Comparison of ENCODE assay signal across 8 cellular contexts in the genomic region with DNA sequence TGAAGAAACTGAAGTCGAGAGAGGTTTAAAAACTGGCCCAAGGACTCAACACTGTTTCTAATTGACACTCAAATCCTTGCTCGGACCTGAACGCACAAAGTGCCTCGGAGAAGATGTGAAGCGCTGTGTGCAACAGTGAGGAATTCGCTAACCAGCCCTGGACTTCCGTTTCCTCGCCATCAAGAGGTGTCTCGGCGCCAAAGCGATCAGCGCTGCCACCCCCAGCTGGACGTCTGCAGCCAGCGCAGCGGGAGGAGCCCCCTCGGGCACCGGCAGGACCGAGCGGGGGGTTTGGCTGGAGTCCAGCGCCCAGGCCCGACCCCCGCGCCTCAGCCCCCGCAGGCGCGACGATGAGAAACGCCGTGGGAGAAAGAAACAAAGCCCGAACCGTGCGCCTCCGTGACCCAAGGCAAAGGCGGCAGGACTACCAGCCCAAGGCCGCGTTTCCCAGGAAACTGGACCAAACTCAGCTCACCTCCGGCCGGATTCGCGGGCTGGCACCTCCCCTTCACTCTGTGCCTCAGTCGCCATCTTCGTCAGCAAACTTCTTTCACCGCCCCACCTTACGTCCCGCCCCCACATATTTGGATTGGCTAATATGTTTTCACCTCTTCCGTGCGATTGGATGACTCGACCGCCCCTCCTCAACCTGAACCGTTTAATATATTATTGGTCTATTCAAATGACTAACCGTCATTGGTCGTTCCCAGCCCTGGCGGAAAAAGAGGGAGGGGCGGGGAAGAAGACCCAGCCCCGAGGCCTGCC. TPM values are rescaled to one million over a fixed set of nuclear protein-coding genes. Genes with fewer than 3 reads are reported as not detected.
A peak's percentile ranks its signal among the peaks of the same experiment; 100 is the strongest.
DNase-seq lines count a peak whose midpoint lies in the region; ATAC-seq and TF ChIP-seq lines count a peak whose summit lies in the region.

A gene with protein sequence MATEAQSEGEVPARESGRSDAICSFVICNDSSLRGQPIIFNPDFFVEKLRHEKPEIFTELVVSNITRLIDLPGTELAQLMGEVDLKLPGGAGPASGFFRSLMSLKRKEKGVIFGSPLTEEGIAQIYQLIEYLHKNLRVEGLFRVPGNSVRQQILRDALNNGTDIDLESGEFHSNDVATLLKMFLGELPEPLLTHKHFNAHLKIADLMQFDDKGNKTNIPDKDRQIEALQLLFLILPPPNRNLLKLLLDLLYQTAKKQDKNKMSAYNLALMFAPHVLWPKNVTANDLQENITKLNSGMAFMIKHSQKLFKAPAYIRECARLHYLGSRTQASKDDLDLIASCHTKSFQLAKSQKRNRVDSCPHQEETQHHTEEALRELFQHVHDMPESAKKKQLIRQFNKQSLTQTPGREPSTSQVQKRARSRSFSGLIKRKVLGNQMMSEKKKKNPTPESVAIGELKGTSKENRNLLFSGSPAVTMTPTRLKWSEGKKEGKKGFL (minus strand): TSS at position 541 of the 765 bp plus-strand sequence. CDS start 10 bp downstream, at position 531.

- H3K27ac ChIP-seq in C4-2B = peak within 1 kb of the TSS; percentile 93

- POLR2A ChIA-PET in activated CD4-positive, alpha-beta T cell treated with anti-CD3 and anti-CD28 coated beads, Interleukin-2, amount 10 ng/mL, durations not matched to agents 7 days and 5 days (lab: Charles Lee) = no interaction called here

- H3K4me3 Mint-ChIP-seq in activated CD4-positive, alpha-beta T cell treated with anti-CD3 and anti-CD28 coated beads, Interleukin-2, amount 10 ng/mL, durations not matched to agents 7 days and 5 days = peak within 1 kb of the TSS; percentile 82

- no peaks in the 10 kb centered on the region for H3K27me3 Mint-ChIP-seq in activated CD4-positive, alpha-beta T cell treated with anti-CD3 and anti-CD28 coated beads, Interleukin-2, amount 10 ng/mL, durations not matched to agents 7 days and 5 days

- DNase-seq in NCI-H69 (lab: John Stamatoyannopoulos, UW) = peak; percentile 98
- DNase-seq in activated CD4-positive, alpha-beta T cell treated with anti-CD3 and anti-CD28 coated beads, Interleukin-2, amount 10 ng/mL, durations not matched to agents 7 days and 5 days = peak; percentile 98
- DNase-seq in cortex of kidney (lab: John Stamatoyannopoulos, UW) = peak; percentile 37
- peak; percentile 94 to 97 for DNase-seq in left colon
- peak; percentile 97 for DNase-seq in stimulated activated CD4-positive, alpha-beta T cell treated with anti-CD3 and anti-CD28 coated beads, Interleukin-1b, Interleukin-23, amount 100 ng/mL, for 48 hours

- ATAC-seq in GM19328 (IDR thresholded peaks at IDR 0.05; ENCODE audit: unreplicated experiment) = peak; percentile 97
- peak; percentile 98 for ATAC-seq in HG03520 (IDR thresholded peaks at IDR 0.05; ENCODE audit: unreplicated experiment)
- ATAC-seq in left colon = peak; percentile 97

- peaks cover 22% of the 10 kb centered on the region for H3K4me1 Mint-ChIP-seq in activated CD4-positive, alpha-beta T cell treated with anti-CD3 and anti-CD28 coated beads, Interleukin-2, amount 10 ng/mL, durations not matched to agents 7 days and 5 days

- CTCF ChIA-PET in activated CD4-positive, alpha-beta T cell treated with anti-CD3 and anti-CD28 coated beads, Interleukin-2, amount 10 ng/mL, durations not matched to agents 7 days and 5 days (lab: Charles Lee) = interaction anchor here (1.1 kb wide), 1 partner anchor 14 kb away, joined by 3 read pairs; no protein-coding TSS in a partner anchor

- peaks cover 5% of the 10 kb centered on the region for H3K36me3 Mint-ChIP-seq in activated CD4-positive, alpha-beta T cell treated with anti-CD3 and anti-CD28 coated beads, Interleukin-2, amount 10 ng/mL, durations not matched to agents 7 days and 5 days (ENCODE audit: low read depth)

- no peak for TF ChIP-seq CTCF in C4-2B (conservative IDR thresholded peaks at IDR 0.05)

- peak within 1 kb of the TSS; percentile 93 for H3K27ac Mint-ChIP-seq in activated CD4-positive, alpha-beta T cell treated with anti-CD3 and anti-CD28 coated beads, Interleukin-2, amount 10 ng/mL, durations not matched to agents 7 days and 5 days

- intact Hi-C loops in left colon (cut with DNase I, micrococcal nuclease) = no loop called here

- no peaks in the 10 kb centered on the region for H3K9me3 Mint-ChIP-seq in activated CD4-positive, alpha-beta T cell treated with anti-CD3 and anti-CD28 coated beads, Interleukin-2, amount 10 ng/mL, durations not matched to agents 7 days and 5 days

RNA-seq across cellular contexts. Expression of the gene that starts here (rescaled TPM):
- 10 to 100 TPM; 56.6 to 58.5 TPM for total RNA-seq in activated CD4-positive, alpha-beta T cell treated with anti-CD3 and anti-CD28 coated beads, Interleukin-2, amount 10 ng/mL, durations not matched to agents 7 days and 5 days
- total RNA-seq in left colon = 1 to 10 TPM; 6.4 to 6.8 TPM

Comparison
In these comparisons a context has a peak if more than half of its experiments do, and no peak if none do; other contexts are left out.
1. Peak in every context shown above with its lines: DNase-seq, ATAC-seq and H3K27ac ChIP-seq.
2. RNA of the gene that starts here (total RNA-seq): 56.6 to 58.5 TPM in activated CD4-positive, alpha-beta T cell treated with anti-CD3 and anti-CD28 coated beads, Interleukin-2, amount 10 ng/mL, durations not matched to agents 7 days and 5 days; 6.4 to 6.8 TPM in left colon; every median in the first group is over 4 times any median in the second.
3. DNase-seq: peak in every context shown above with its lines; median percentile 98 in NCI-H69; 98 in activated CD4-positive, alpha-beta T cell treated with anti-CD3 and anti-CD28 coated beads, Interleukin-2, amount 10 ng/mL, durations not matched to agents 7 days and 5 days; 97 in stimulated activated CD4-positive, alpha-beta T cell treated with anti-CD3 and anti-CD28 coated beads, Interleukin-1b, Interleukin-23, amount 100 ng/mL, for 48 hours; 96 in left colon; 37 in cortex of kidney.